In genomic region chr10:29774475-29774874, GRCh38 we compare ENCODE assay signal across 9 cellular contexts.
"Had no signal": no experiment of that assay in that cellular context is flagged by ENCODE, and none has a peak within 500 bp of the region (broad histone marks: within the 10 kb centered on the region; RNA-seq: fewer than 3 reads in every experiment).

No MANE protein-coding gene starts in this region.

- H3K9ac ChIP-seq: GM23248 had no signal

- H3K4me1 ChIP-seq: HAP-1 had no signal

- ATAC-seq: GM23338, HCT116 had no signal

- H2AFZ ChIP-seq: GM23248, GM23338 had no signal

- DNase-seq: GM23248, GOT3, H7, H9, HCEC 1CT, HFFc6 had no signal

- H3K4me2 ChIP-seq: GM23338 had no signal

- H3K9me3 ChIP-seq: HAP-1 had no signal

- H3K27ac ChIP-seq: GM23248 had no signal

- H3K36me3 ChIP-seq: HAP-1 had no signal

- H3K4me3 ChIP-seq: GM23248, GM23338, HAP-1 had no signal
